In genomic region chr11:6480299-6480914, GRCh38 we compare ENCODE assay signal across 8 cellular contexts. TPM values are rescaled to one million over a fixed set of nuclear protein-coding genes. Genes with fewer than 3 reads are reported as not detected.
DNase-seq lines count a peak whose midpoint lies in the region; ATAC-seq and TF ChIP-seq lines count a peak whose summit lies in the region.

No MANE protein-coding gene starts in this region.

- H3K4me1 Mint-ChIP-seq in IgD-negative memory B cell = peaks cover 28 to 31% (median 30%) of the 10 kb centered on the region in 3 donors

- peak overlapping the region; percentile 95 for H3K9ac ChIP-seq in muscle layer of colon (ENCODE audit: low read length)

- intact Hi-C loops in A673 (cut with micrococcal nuclease; ENCODE audit: unreplicated experiment) = loop anchor here (5.0 kb wide), 1 partner anchor 127 kb away; no protein-coding TSS in a partner anchor

- no peaks in the 10 kb centered on the region for H3K9me3 Mint-ChIP-seq in IgD-negative memory B cell

- H3K4me3 ChIP-seq in A673 (ENCODE audit: low read depth, low read length, poor library complexity, severe bottlenecking) (peak overlapping the region; percentile 88), choroid plexus epithelial cell (ENCODE audit: low read depth, low read length) (peak overlapping the region; percentile 75), muscle layer of colon (ENCODE audit: low read depth in 1 of 2, low read length in 2 of 2) (peak overlapping the region; percentile 92 to 95)

- H3K27me3 ChIP-seq in A673 (replicated peaks; ENCODE audit: insufficient read depth, low read depth, low read length, poor library complexity) = no peaks in the 10 kb centered on the region
- no peaks in the 10 kb centered on the region for H3K27me3 ChIP-seq in muscle layer of colon (ENCODE audit: control insufficient read depth in 1 of 2, insufficient read depth in 2 of 2, low read length in 2 of 2)

- DNase-seq in A673 (ENCODE audit: low spot score) (no peak), choroid plexus epithelial cell (ENCODE audit: low read depth) (no peak), mucosa of gallbladder (ENCODE audit: low spot score) (no peak), DMS153 (lab: John Stamatoyannopoulos, UW) (no peak), GM10266 (ENCODE audit: extremely low spot score) (no peak)

- TF ChIP-seq CTCF in A673 (conservative IDR thresholded peaks at IDR 0.05; ENCODE audit: low read depth, low read length) = no peak
- TF ChIP-seq CTCF in choroid plexus epithelial cell (conservative IDR thresholded peaks at IDR 0.05; ENCODE audit: low read depth, low read length) = no peak
- no peak for TF ChIP-seq CTCF in GM10266 (IDR thresholded peaks at IDR 0.05; ENCODE audit: control insufficient read depth, insufficient read depth, low read depth, missing control alignments)

- H3K27ac Mint-ChIP-seq in IgD-negative memory B cell = peak overlapping the region; percentile 77 to 98 (median 94)

- H3K9me3 ChIP-seq in A673 (ENCODE audit: low read depth, low read length, poor library complexity, severe bottlenecking) (no peaks in the 10 kb centered on the region), muscle layer of colon (ENCODE audit: low read length) (no peaks in the 10 kb centered on the region)

- H3K4me1 ChIP-seq in A673 (ENCODE audit: insufficient read depth, low read length, poor library complexity, severe bottlenecking) (peaks cover 9% of the 10 kb centered on the region), muscle layer of colon (ENCODE audit: insufficient read depth, low read length) (peaks cover 25% of the 10 kb centered on the region)

- H3K27ac ChIP-seq in A673 (ENCODE audit: low read depth, low read length, poor library complexity, severe bottlenecking) (peak overlapping the region; percentile 97), muscle layer of colon (ENCODE audit: low read depth, low read length) (peak overlapping the region; percentile 92)

- peaks cover 61% of the 10 kb centered on the region for H3K36me3 ChIP-seq in A673 (ENCODE audit: insufficient read depth, low read length, poor library complexity, severe bottlenecking)
- peaks cover 64% of the 10 kb centered on the region for H3K36me3 ChIP-seq in muscle layer of colon (ENCODE audit: insufficient read depth, low read length)

- CTCF ChIA-PET in A673 (lab: Charles Lee) = no interaction called here

- no peaks in the 10 kb centered on the region for H3K27me3 Mint-ChIP-seq in IgD-negative memory B cell

- TSS peak; percentile 56 for BruUV-seq in A673 (replicated peaks; lab: Mats Ljungman, UMichigan)

- POLR2A ChIA-PET in A673 (lab: Charles Lee; ENCODE audit: low non-redundant PET) = no interaction called here

- ATAC-seq in HG03159 (IDR thresholded peaks at IDR 0.05; ENCODE audit: unreplicated experiment) = no peak

- no peaks in the 10 kb centered on the region for H3K36me3 Mint-ChIP-seq in IgD-negative memory B cell

- H3K4me3 Mint-ChIP-seq in IgD-negative memory B cell = peak overlapping the region; percentile 89 to 98 (median 95)

RNA-seq across cellular contexts. Expression of gene ARFIP2, which starts 0.7 kb away (rescaled TPM):
- total RNA-seq in A673 (2021) (57.7 and 65.0 TPM in 2 replicates), mucosa of gallbladder (52.5 TPM)
- polyA plus RNA-seq in IgD-negative memory B cell = 36.3 TPM

RNA-seq across cellular contexts. Expression of gene TIMM10B, which starts 0.9 kb away (rescaled TPM):
- total RNA-seq in A673 (2021) = 30.7 and 40.3 TPM in 2 replicates
- 25.4 TPM for polyA plus RNA-seq in IgD-negative memory B cell
- total RNA-seq in mucosa of gallbladder = 53.9 TPM

RNA-seq across cellular contexts. Expression of gene TRIM3, which starts 6.7 kb away (rescaled TPM):
- total RNA-seq in A673 (2021) = 34.2 and 37.1 TPM in 2 replicates
- 0.61 TPM for polyA plus RNA-seq in IgD-negative memory B cell
- total RNA-seq in mucosa of gallbladder = 43.0 TPM

RNA-seq across cellular contexts. Expression of gene DNHD1, which starts 16.7 kb away (rescaled TPM):
- 20.1 and 20.6 TPM in 2 replicates for total RNA-seq in A673 (2021)
- polyA plus RNA-seq in IgD-negative memory B cell = 1.9 TPM
- 8.8 TPM for total RNA-seq in mucosa of gallbladder

RNA-seq across cellular contexts. Expression of gene HPX, which starts 39.6 kb away (rescaled TPM):
- total RNA-seq in A673 (2021) (4.4 and 4.5 TPM in 2 replicates), mucosa of gallbladder (5.2 TPM)
- 0.46 TPM for polyA plus RNA-seq in IgD-negative memory B cell
